In the genomic region with DNA sequence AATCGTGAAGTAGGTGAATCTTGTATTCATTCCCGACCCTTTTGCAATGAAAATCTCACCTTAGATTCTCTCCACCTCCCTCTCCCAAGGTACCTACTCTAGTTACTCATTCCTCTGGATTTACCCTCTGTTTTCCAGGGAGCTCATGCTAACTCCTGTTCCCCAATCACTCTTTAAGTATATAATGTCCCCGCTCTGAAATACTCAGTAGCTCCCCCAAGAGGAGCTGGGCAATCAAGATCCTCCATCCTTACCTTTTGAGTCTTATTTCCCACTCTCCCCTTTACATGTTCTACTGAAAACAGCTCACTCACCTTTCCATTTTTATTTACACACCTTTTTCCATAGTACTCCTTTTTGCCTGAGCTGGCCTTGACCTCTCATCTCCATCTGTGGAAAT, we compare ENCODE assay signal across 22 cellular contexts.
"Had no signal": no experiment of that assay in that cellular context is flagged by ENCODE, and none has a peak within 500 bp of the region (broad histone marks: within the 10 kb centered on the region; RNA-seq: fewer than 3 reads in every experiment).

No MANE protein-coding gene starts in this region.

- H3K9me3 ChIP-seq: colonic mucosa, heart left ventricle, neutrophil, right atrium auricular region, sigmoid colon, upper lobe of left lung, uterus had no signal

- H3K27ac ChIP-seq: colonic mucosa, heart left ventricle, neutrophil, right atrium auricular region, sigmoid colon, skin epidermis, upper lobe of left lung, uterus had no signal

- H3K36me3 ChIP-seq: colonic mucosa, heart left ventricle, neutrophil, right atrium auricular region, sigmoid colon, upper lobe of left lung, uterus had no signal

- ATAC-seq: heart left ventricle; left cardiac atrium; left ventricle myocardium superior; naive thymus-derived CD4-positive, alpha-beta T cell had no signal

- H3K27me3 ChIP-seq: colonic mucosa, heart left ventricle, neutrophil, right atrium auricular region, sigmoid colon, upper lobe of left lung, uterus had no signal

- DNase-seq: colonic mucosa; dermis blood vessel endothelial cell; erythroblast; foreskin melanocyte; heart left ventricle; hippocampal formation; kidney; left cardiac atrium; left ventricle myocardium superior; mesenchymal stem cell; naive thymus-derived CD4-positive, alpha-beta T cell; nephron progenitor cell; posterior cingulate gyrus; sigmoid colon; stimulated activated CD4-positive, alpha-beta T cell treated with anti-CD3 and anti-CD28 coated beads, Interleukin-2, amount 100 ng/mL, for 48 hours; stimulated activated naive CD4-positive, alpha-beta T cell treated with Interleukin-2 at 50 U/mL for 16 hours; upper lobe of left lung; uterus had no signal

- H3K4me1 ChIP-seq: colonic mucosa, heart left ventricle, right atrium auricular region, sigmoid colon, upper lobe of left lung, uterus had no signal

- H3K4me3 ChIP-seq: colonic mucosa, heart left ventricle, lung, right atrium auricular region, sigmoid colon, skin epidermis, upper lobe of left lung, uterus had no signal
